In genomic region chr11:64180871-64181270, GRCh38 we compare ENCODE assay signal across 10 cellular contexts. TPM values are rescaled to one million over a fixed set of nuclear protein-coding genes. Genes with fewer than 3 reads are reported as not detected.
DNase-seq lines count a peak whose midpoint lies in the region; ATAC-seq and TF ChIP-seq lines count a peak whose summit lies in the region.
"Had no signal": no experiment of that assay in that cellular context is flagged by ENCODE, and none has a peak within 500 bp of the region (broad histone marks: within the 10 kb centered on the region; RNA-seq: fewer than 3 reads in every experiment).

No MANE protein-coding gene starts in this region.

- H3K4me1 ChIP-seq in heart left ventricle: peaks cover 5 to 51% (median 42%) of the 10 kb centered on the region in 12 donors
- H3K4me1 ChIP-seq in neural progenitor cell: peaks cover 9% of the 10 kb centered on the region
- H3K4me1 ChIP-seq in upper lobe of right lung: peaks cover 34% of the 10 kb centered on the region

- peaks cover 33% of the 10 kb centered on the region for H3F3A ChIP-seq in neural progenitor cell (ENCODE audit: low read depth)

- DNase-seq in heart left ventricle (no peak), Right ventricle myocardium inferior (ENCODE audit: missing footprints) (no peak), chondrocyte (ENCODE audit: low spot score) (no peak), neural progenitor cell (ENCODE audit: low spot score) (no peak), upper lobe of right lung (no peak), foreskin melanocyte (no peak), NCI-H1417 (lab: John Stamatoyannopoulos, UW) (no peak)
- no peak for DNase-seq in stimulated activated effector memory CD8-positive, alpha-beta T cell treated with anti-CD3 and anti-CD28 coated beads, Interleukin-12 subunit alpha, Interleukin-12 subunit beta, amount 100 ng/mL, for 72 hours (ENCODE audit: low spot score in 2 of 2)

- H3K4me2 ChIP-seq in neural progenitor cell: no peak overlapping the region

- no peak for ATAC-seq in heart left ventricle
- no peak for ATAC-seq in Right ventricle myocardium inferior
- no peak for ATAC-seq in upper lobe of right lung
- no peak for ATAC-seq in stimulated activated effector memory CD8-positive, alpha-beta T cell treated with anti-CD3 and anti-CD28 coated beads, Interleukin-12 subunit alpha, Interleukin-12 subunit beta, amount 100 ng/mL, for 72 hours

- H3K4me1 Mint-ChIP-seq in chondrocyte (ENCODE audit: low read depth) (peaks cover 40% of the 10 kb centered on the region), neural progenitor cell (peaks cover 37% of the 10 kb centered on the region)
- peaks cover 44% of the 10 kb centered on the region for H3K4me1 Mint-ChIP-seq in stimulated activated effector memory CD8-positive, alpha-beta T cell treated with anti-CD3 and anti-CD28 coated beads, Interleukin-12 subunit alpha, Interleukin-12 subunit beta, amount 100 ng/mL, for 72 hours

- H3K4me3 Mint-ChIP-seq in chondrocyte (ENCODE audit: unreplicated experiment): peak overlapping the region; percentile 68
- no peak overlapping the region for H3K4me3 Mint-ChIP-seq in neural progenitor cell
- no peak overlapping the region for H3K4me3 Mint-ChIP-seq in stimulated activated effector memory CD8-positive, alpha-beta T cell treated with anti-CD3 and anti-CD28 coated beads, Interleukin-12 subunit alpha, Interleukin-12 subunit beta, amount 100 ng/mL, for 72 hours
- H3K4me3 Mint-ChIP-seq: stimulated activated naive CD8-positive, alpha-beta T cell treated with anti-CD3 and anti-CD28 coated beads, Interleukin-15, Interleukin-2, amounts not matched to agents 100 ng/mL and 50 ng/mL, for 24 hours had no signal

- H3K9me3 Mint-ChIP-seq in chondrocyte (ENCODE audit: low read depth): no peaks in the 10 kb centered on the region
- H3K9me3 Mint-ChIP-seq in neural progenitor cell: peaks cover 2% of the 10 kb centered on the region
- H3K9me3 Mint-ChIP-seq in stimulated activated effector memory CD8-positive, alpha-beta T cell treated with anti-CD3 and anti-CD28 coated beads, Interleukin-12 subunit alpha, Interleukin-12 subunit beta, amount 100 ng/mL, for 72 hours: no peaks in the 10 kb centered on the region
- H3K9me3 Mint-ChIP-seq: memory B cell; stimulated activated naive CD8-positive, alpha-beta T cell treated with anti-CD3 and anti-CD28 coated beads, Interleukin-15, Interleukin-2, amounts not matched to agents 100 ng/mL and 50 ng/mL, for 24 hours had no signal

- peaks cover 19% of the 10 kb centered on the region for H4K20me1 ChIP-seq in neural progenitor cell (ENCODE audit: low read depth)

- intact Hi-C loops in heart left ventricle (cut with DNase I): loop anchor here in 1 of 10 donors (2.0 kb wide), 1 partner anchor 44 kb away; no protein-coding TSS in a partner anchor
- intact Hi-C loops in Right ventricle myocardium inferior (cut with DNase I): no loop called here
- intact Hi-C loops in upper lobe of right lung (cut with DNase I): no loop called here

- no peaks in the 10 kb centered on the region for H3K36me3 Mint-ChIP-seq in chondrocyte (ENCODE audit: low read depth)
- H3K36me3 Mint-ChIP-seq in neural progenitor cell: peaks cover 6% of the 10 kb centered on the region
- peaks cover 13% of the 10 kb centered on the region for H3K36me3 Mint-ChIP-seq in stimulated activated effector memory CD8-positive, alpha-beta T cell treated with anti-CD3 and anti-CD28 coated beads, Interleukin-12 subunit alpha, Interleukin-12 subunit beta, amount 100 ng/mL, for 72 hours
- H3K36me3 Mint-ChIP-seq: memory B cell had no signal

- 46 to 57% (median 55%) methylated on average over 6 of the region's 6 CpGs for WGBS in heart left ventricle, 4 donors

- peak overlapping the region in 9 of 12 donors; percentile 4 to 52 (median 39) for H3K4me3 ChIP-seq in heart left ventricle
- no peak overlapping the region for H3K4me3 ChIP-seq in neural progenitor cell
- peak overlapping the region; percentile 24 for H3K4me3 ChIP-seq in upper lobe of right lung

- H3K27me3 ChIP-seq in heart left ventricle: no peaks in the 10 kb centered on the region
- H3K27me3 ChIP-seq in neural progenitor cell: no peaks in the 10 kb centered on the region
- H3K27me3 ChIP-seq in upper lobe of right lung: no peaks in the 10 kb centered on the region

- no peak overlapping the region for H3K9ac ChIP-seq in neural progenitor cell

- H3K27ac ChIP-seq in heart left ventricle (peak overlapping the region; percentile 69 to 93 (median 82)), neural progenitor cell (no peak overlapping the region), upper lobe of right lung (peak overlapping the region; percentile 61)

- peaks cover 0 to 2% (median 0%) of the 10 kb centered on the region in 9 donors for H3K36me3 ChIP-seq in heart left ventricle
- H3K36me3 ChIP-seq in neural progenitor cell: no peaks in the 10 kb centered on the region
- no peaks in the 10 kb centered on the region for H3K36me3 ChIP-seq in upper lobe of right lung

- H2AFZ ChIP-seq in neural progenitor cell (replicated peaks): no peak overlapping the region

- H3K9me3 ChIP-seq in heart left ventricle (no peaks in the 10 kb centered on the region), neural progenitor cell (ENCODE audit: low read depth) (no peaks in the 10 kb centered on the region), upper lobe of right lung (no peaks in the 10 kb centered on the region)

- no peak for TF ChIP-seq POLR2A in heart left ventricle (IDR thresholded peaks at IDR 0.05)

- TF ChIP-seq CTCF in heart left ventricle (IDR thresholded peaks at IDR 0.05): no peak
- no peak for TF ChIP-seq CTCF in chondrocyte (IDR thresholded peaks at IDR 0.05)
- no peak for TF ChIP-seq CTCF in neural progenitor cell (IDR thresholded peaks at IDR 0.05)
- TF ChIP-seq CTCF in upper lobe of right lung (IDR thresholded peaks at IDR 0.05): no peak

- H3K27ac Mint-ChIP-seq in chondrocyte (ENCODE audit: unreplicated experiment) (peak overlapping the region; percentile 96), neural progenitor cell (peak overlapping the region; percentile 54)
- no peak overlapping the region for H3K27ac Mint-ChIP-seq in stimulated activated effector memory CD8-positive, alpha-beta T cell treated with anti-CD3 and anti-CD28 coated beads, Interleukin-12 subunit alpha, Interleukin-12 subunit beta, amount 100 ng/mL, for 72 hours
- H3K27ac Mint-ChIP-seq: memory B cell; stimulated activated naive CD8-positive, alpha-beta T cell treated with anti-CD3 and anti-CD28 coated beads, Interleukin-15, Interleukin-2, amounts not matched to agents 100 ng/mL and 50 ng/mL, for 24 hours had no signal

- peaks cover 29% of the 10 kb centered on the region for H3K79me2 ChIP-seq in neural progenitor cell (ENCODE audit: low read depth)

- H3K27me3 Mint-ChIP-seq in chondrocyte (ENCODE audit: low read depth): no peaks in the 10 kb centered on the region
- H3K27me3 Mint-ChIP-seq in neural progenitor cell (ENCODE audit: insufficient read depth, low read depth): peaks cover 13% of the 10 kb centered on the region
- H3K27me3 Mint-ChIP-seq: memory B cell; stimulated activated naive CD8-positive, alpha-beta T cell treated with anti-CD3 and anti-CD28 coated beads, Interleukin-15, Interleukin-2, amounts not matched to agents 100 ng/mL and 50 ng/mL, for 24 hours had no signal

RNA-seq across cellular contexts. Expression of gene STIP1, which starts 5.1 kb away (rescaled TPM):
- total RNA-seq in heart left ventricle (100 to 1,000 TPM in 2 of 9 donors, 10 to 100 TPM in 7; 74.9 to 143 (median 88.8) TPM), Right ventricle myocardium inferior (124 TPM), chondrocyte (108 to 129 TPM (median 109 TPM) in 3 replicates), neural progenitor cell (ENCODE audit: low replicate concordance) (252 and 254 TPM in 2 replicates), upper lobe of right lung (110 TPM)
- polyA plus RNA-seq in heart left ventricle: 100 to 1,000 TPM in 1 of 2 donors, 10 to 100 TPM in 1; 68.8 to 175 TPM

RNA-seq across cellular contexts. Expression of gene MACROD1, which starts 15.0 kb away (rescaled TPM):
- total RNA-seq in heart left ventricle: 100 to 1,000 TPM in 6 of 9 donors, 10 to 100 TPM in 3; 61.3 to 166 (median 116) TPM
- 100 to 1,000 TPM in 1 of 2 donors, 10 to 100 TPM in 1; 48.9 to 287 TPM for polyA plus RNA-seq in heart left ventricle
- total RNA-seq in Right ventricle myocardium inferior: 119 TPM
- total RNA-seq in chondrocyte: 15.7 to 20.6 TPM (median 16.9 TPM) in 3 replicates
- 11.9 and 27.8 TPM in 2 replicates for total RNA-seq in neural progenitor cell (ENCODE audit: low replicate concordance)
- total RNA-seq in upper lobe of right lung: 15.8 TPM

RNA-seq across cellular contexts. Expression of gene FERMT3, which starts 25.6 kb away (rescaled TPM):
- total RNA-seq in heart left ventricle (10 to 100 TPM in 2 of 9 donors, 1 to 10 TPM in 7; 3.4 to 71.5 (median 5.7) TPM), Right ventricle myocardium inferior (9.6 TPM), chondrocyte (1.0 to 1.5 TPM (median 1.5 TPM) in 3 replicates), neural progenitor cell (ENCODE audit: low replicate concordance) (0.31 TPM in 1 of 2 replicates, not detected in the other), upper lobe of right lung (73.1 TPM)
- 1 to 10 TPM; 2.8 to 7.9 TPM for polyA plus RNA-seq in heart left ventricle

RNA-seq across cellular contexts. Expression of gene TRPT1, which starts 45.1 kb away (rescaled TPM):
- total RNA-seq in heart left ventricle (100 to 1,000 TPM in 2 of 9 donors, 10 to 100 TPM in 7; 51.2 to 146 (median 63.3) TPM), Right ventricle myocardium inferior (71.9 TPM), chondrocyte (37.9 to 45.7 TPM (median 42.2 TPM) in 3 replicates), neural progenitor cell (ENCODE audit: low replicate concordance) (17.5 and 63.4 TPM in 2 replicates), upper lobe of right lung (22.4 TPM)
- 100 to 1,000 TPM in 1 of 2 donors, 10 to 100 TPM in 1; 65.3 to 123 TPM for polyA plus RNA-seq in heart left ventricle

RNA-seq across cellular contexts. Expression of gene NUDT22, which starts 45.2 kb away (rescaled TPM):
- total RNA-seq in heart left ventricle (10 to 100 TPM; 63.7 to 93.0 (median 70.3) TPM), Right ventricle myocardium inferior (66.4 TPM), chondrocyte (42.1 to 56.6 TPM (median 49.9 TPM) in 3 replicates), neural progenitor cell (ENCODE audit: low replicate concordance) (23.5 and 28.8 TPM in 2 replicates), upper lobe of right lung (47.8 TPM)
- 10 to 100 TPM; 74.9 to 90.9 TPM for polyA plus RNA-seq in heart left ventricle
